8 cellular contexts compared by ENCODE assay signal in the genomic region with DNA sequence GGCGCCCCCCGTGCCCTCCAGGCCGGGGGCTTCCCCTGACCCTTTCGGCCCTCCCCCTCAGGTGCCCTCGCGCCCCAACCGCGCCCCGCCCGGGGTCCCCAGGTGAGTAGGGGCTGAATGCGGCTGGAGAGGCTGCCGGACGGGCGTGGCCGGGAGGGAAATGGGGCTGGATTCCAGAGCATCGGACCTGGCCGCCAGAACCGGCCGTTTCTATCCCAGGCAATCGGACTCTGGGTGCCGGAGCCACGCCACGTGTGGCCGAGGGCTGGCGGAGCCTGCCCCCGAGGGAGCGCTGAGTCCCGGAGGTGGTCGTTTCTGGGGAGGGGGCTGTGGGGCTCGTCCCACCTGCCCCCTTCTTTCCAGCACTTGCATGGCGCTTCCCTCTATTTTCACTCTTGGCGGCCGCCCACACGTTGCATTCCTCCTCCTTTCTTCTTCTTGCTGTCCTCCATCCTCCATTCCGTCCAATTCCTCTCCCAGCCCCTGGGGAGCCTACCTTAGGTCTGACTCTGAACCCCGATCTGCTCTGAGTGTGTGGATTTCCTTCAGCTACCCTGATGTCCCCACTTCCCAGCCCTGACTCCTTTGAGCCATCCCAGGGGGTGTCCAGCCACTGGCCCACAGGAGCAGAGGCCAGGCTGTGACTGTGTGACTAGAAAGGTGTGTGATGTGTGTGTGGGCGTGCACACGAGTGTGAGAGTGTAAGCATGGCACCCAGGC. TPM values are rescaled to one million over a fixed set of nuclear protein-coding genes. Genes with fewer than 3 reads are reported as not detected.
A peak's percentile ranks its signal among the peaks of the same experiment; 100 is the strongest.
DNase-seq lines count a peak whose midpoint lies in the region; ATAC-seq and TF ChIP-seq lines count a peak whose summit lies in the region.

No MANE protein-coding gene starts in this region.

- peaks cover 0 to 38% (median 0%) of the 10 kb centered on the region in 11 experiments; a peak in 6 of 22 replicates for H4K20me1 ChIP-seq in BLaER1 treated with 17β-estradiol and CSF1 and Interleukin-3, amounts not matched to agents 10 nM and 100 nM

- DNase-seq in HEK293T (ENCODE audit: extremely low spot score) (no peak), astrocyte of the cerebellum (ENCODE audit: low read depth) (no peak), NCI-H187 (lab: John Stamatoyannopoulos, UW) (no peak), erythroblast (lab: John Stamatoyannopoulos, UW) (no peak), occipital lobe (lab: John Stamatoyannopoulos, UW) (no peak)

- 89 to 90% methylated on average over 29 to 31 of the region's 38 CpGs for WGBS in mesodermal cell (ENCODE audit: insufficient coverage in 2 of 2), 2 experiments

- peaks cover 0 to 13% (median 5%) of the 10 kb centered on the region in 11 experiments; a peak in 10 of 22 replicates for H3K36me3 ChIP-seq in BLaER1 treated with 17β-estradiol and CSF1 and Interleukin-3, amounts not matched to agents 10 nM and 100 nM
- peaks cover 24% of the 10 kb centered on the region for H3K36me3 ChIP-seq in mesodermal cell (ENCODE audit: control insufficient read depth, insufficient read depth, low read length)

- no peak for TF ChIP-seq CTCF in astrocyte of the cerebellum (IDR thresholded peaks at IDR 0.05; ENCODE audit: low read depth, low read length, missing control alignments)

- peak overlapping the region; percentile 93 to 100 (median 99) for H3K4me2 ChIP-seq in BLaER1 treated with 17β-estradiol and CSF1 and Interleukin-3, amounts not matched to agents 10 nM and 100 nM

- ATAC-seq in GM18870 (IDR thresholded peaks at IDR 0.05; ENCODE audit: unreplicated experiment) = no peak

- no peak for TF ChIP-seq POLR2A in erythroblast (IDR thresholded peaks at IDR 0.05; ENCODE audit: low read length)

- H3K4me1 ChIP-seq in BLaER1 treated with 17β-estradiol and CSF1 and Interleukin-3, amounts not matched to agents 10 nM and 100 nM = peaks cover 19 to 52% (median 41%) of the 10 kb centered on the region in 10 experiments
- H3K4me1 ChIP-seq in mesodermal cell (ENCODE audit: control insufficient read depth, insufficient read depth, low read length, poor library complexity, severe bottlenecking) = peaks cover 23% of the 10 kb centered on the region

- H3K9ac ChIP-seq in BLaER1 treated with 17β-estradiol and CSF1 and Interleukin-3, amounts not matched to agents 10 nM and 100 nM = peak overlapping the region; percentile 66 to 85 (median 76)

- H3K4me3 ChIP-seq in BLaER1 treated with 17β-estradiol and CSF1 and Interleukin-3, amounts not matched to agents 10 nM and 100 nM = peak overlapping the region; percentile 57 to 78 (median 69)
- H3K4me3 ChIP-seq in astrocyte of the cerebellum (ENCODE audit: low read depth, low read length) (peak overlapping the region; percentile 33), mesodermal cell (ENCODE audit: extremely low read depth, insufficient read depth, low read length, poor library complexity, severe bottlenecking) (no peak overlapping the region)

- no peaks in the 10 kb centered on the region for H3K9me3 ChIP-seq in BLaER1 treated with 17β-estradiol and CSF1 and Interleukin-3, amounts not matched to agents 10 nM and 100 nM (replicated peaks in 1 of 11)
- no peaks in the 10 kb centered on the region for H3K9me3 ChIP-seq in mesodermal cell (ENCODE audit: control insufficient read depth, low read length)

- CTCF ChIA-PET in HEK293T (lab: Yijun Ruan, JAX) = no interaction called here

- in situ Hi-C loops in astrocyte of the cerebellum (cut with HindIII; ENCODE audit: low sequenced_read_pairs) = no loop called here

- H3K27me3 ChIP-seq in BLaER1 treated with 17β-estradiol and CSF1 and Interleukin-3, amounts not matched to agents 10 nM and 100 nM = peaks cover 0 to 11% (median 5%) of the 10 kb centered on the region in 11 experiments; a peak in 11 of 22 replicates

- peak overlapping the region in 10 of 11 experiments; percentile 21 to 74 (median 70); a peak in 20 of 22 replicates for H3K27ac ChIP-seq in BLaER1 treated with 17β-estradiol and CSF1 and Interleukin-3, amounts not matched to agents 10 nM and 100 nM
- peak overlapping the region; percentile 41 for H3K27ac ChIP-seq in mesodermal cell (ENCODE audit: low read depth, low read length, severe bottlenecking)

- POLR2A ChIA-PET in HEK293T (lab: Yijun Ruan, JAX) = interaction anchor here (0.8 to 1.0 kb wide), 3 partner anchors 10 to 25 kb away, joined by 3 to 4 read pairs (median 4); partner anchors contain the start of genes GOLGA2 and SWI5

TF ChIP-seq in HEK293T, 16 proteins besides CTCF, POLR2A, EP300 and RAD21:
- TF ChIP-seq SP1 (IDR thresholded peaks at IDR 0.05) = no peak
- TF ChIP-seq L3MBTL2 (conservative IDR thresholded peaks at IDR 0.05) = peak; percentile 25; the same call in 1 of the 2 replicates
- TF ChIP-seq ZNF384 (IDR thresholded peaks at IDR 0.05) = no peak
- TF ChIP-seq FOXM1 (IDR thresholded peaks at IDR 0.05; ENCODE audit: borderline replicate concordance) = no peak

RNA-seq across cellular contexts. Expression of gene GOLGA2, which starts 24.8 kb away (rescaled TPM):
- polyA plus RNA-seq in mesodermal cell (2013, experiment 1 of 2) = 78.9 TPM
- 77.0 TPM for polyA plus RNA-seq in mesodermal cell (2013, experiment 2 of 2)
- total RNA-seq in occipital lobe = 45.9 TPM

RNA-seq across cellular contexts. Expression of gene SWI5, which starts 25.1 kb away (rescaled TPM):
- polyA plus RNA-seq in mesodermal cell (2013, experiment 1 of 2) = 38.4 TPM
- polyA plus RNA-seq in mesodermal cell (2013, experiment 2 of 2) = 30.8 TPM
- 5.5 TPM for total RNA-seq in occipital lobe

RNA-seq across cellular contexts. Expression of gene DNM1, which starts 47.8 kb away (rescaled TPM):
- polyA plus RNA-seq in mesodermal cell (2013, experiment 1 of 2) = 49.9 TPM
- polyA plus RNA-seq in mesodermal cell (2013, experiment 2 of 2) = 38.6 TPM
- 71.7 TPM for total RNA-seq in occipital lobe

RNA-seq across cellular contexts. Expression of gene CIZ1, which starts 59.6 kb away (rescaled TPM):
- polyA plus RNA-seq in mesodermal cell (2013, experiment 1 of 2) = 110 TPM
- 97.3 TPM for polyA plus RNA-seq in mesodermal cell (2013, experiment 2 of 2)
- total RNA-seq in occipital lobe = 11.5 TPM
